In the genomic region with DNA sequence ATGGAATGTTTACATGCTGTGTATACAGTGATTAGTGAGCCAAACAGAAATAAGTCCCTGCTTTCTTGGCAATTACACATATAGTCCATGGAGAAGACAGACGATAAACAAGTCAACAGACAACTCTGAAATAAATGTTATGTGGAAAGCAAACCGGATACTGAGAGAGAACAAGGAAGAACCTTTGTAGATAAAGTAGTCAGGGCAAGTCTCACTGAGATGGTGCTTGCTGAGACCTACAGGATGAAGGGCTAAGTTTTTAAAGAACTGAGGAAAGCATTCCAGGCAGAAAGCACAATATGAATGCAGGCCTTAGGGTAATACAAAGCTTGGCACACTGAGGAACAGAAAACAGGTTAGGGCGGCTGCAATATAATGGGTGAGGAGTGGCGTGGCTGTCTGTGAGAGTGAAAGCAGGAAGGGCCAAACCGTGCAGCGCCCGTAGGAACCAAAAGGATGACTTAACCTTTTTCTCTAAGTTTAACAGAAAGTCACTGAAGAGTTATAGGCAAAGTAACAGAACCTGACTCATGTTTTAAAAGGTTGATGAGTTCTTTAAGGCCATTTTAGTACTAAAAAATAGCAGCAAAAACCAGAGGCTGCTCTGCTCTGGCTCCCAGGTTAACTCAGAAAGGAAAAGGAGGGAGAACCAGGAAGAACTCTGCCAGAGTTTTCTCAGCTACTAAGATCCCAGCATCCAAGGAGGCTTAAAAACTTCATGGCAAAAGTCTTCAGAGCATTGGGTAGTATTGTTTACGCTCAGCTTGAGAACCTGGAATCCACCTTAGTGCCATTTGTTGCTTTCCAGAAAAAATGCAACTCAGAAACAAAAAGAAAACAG, we compare ENCODE assay signal across 1 cellular context.
TF ChIP-seq lines count a peak whose summit lies in the region.

No MANE protein-coding gene starts in this region.

TF ChIP-seq in IMR-90, 13 proteins besides CTCF, POLR2A, EP300 and RAD21:
- no peak for TF ChIP-seq MAFK (IDR thresholded peaks at IDR 0.05; ENCODE audit: low read depth, low read length)
- TF ChIP-seq SMC3 (IDR thresholded peaks at IDR 0.05; ENCODE audit: low read depth, low read length) = no peak
- TF ChIP-seq RCOR1 (IDR thresholded peaks at IDR 0.05; ENCODE audit: insufficient replicate concordance, low read length) = no peak
- no peak for TF ChIP-seq MAZ (IDR thresholded peaks at IDR 0.05; ENCODE audit: borderline replicate concordance, low read depth, low read length)
- no peak for TF ChIP-seq NFE2L2 (IDR thresholded peaks at IDR 0.05; ENCODE audit: low read depth, low read length)
- TF ChIP-seq BHLHE40 (IDR thresholded peaks at IDR 0.05; ENCODE audit: low read depth, low read length) = no peak
- TF ChIP-seq, protein P1, sequence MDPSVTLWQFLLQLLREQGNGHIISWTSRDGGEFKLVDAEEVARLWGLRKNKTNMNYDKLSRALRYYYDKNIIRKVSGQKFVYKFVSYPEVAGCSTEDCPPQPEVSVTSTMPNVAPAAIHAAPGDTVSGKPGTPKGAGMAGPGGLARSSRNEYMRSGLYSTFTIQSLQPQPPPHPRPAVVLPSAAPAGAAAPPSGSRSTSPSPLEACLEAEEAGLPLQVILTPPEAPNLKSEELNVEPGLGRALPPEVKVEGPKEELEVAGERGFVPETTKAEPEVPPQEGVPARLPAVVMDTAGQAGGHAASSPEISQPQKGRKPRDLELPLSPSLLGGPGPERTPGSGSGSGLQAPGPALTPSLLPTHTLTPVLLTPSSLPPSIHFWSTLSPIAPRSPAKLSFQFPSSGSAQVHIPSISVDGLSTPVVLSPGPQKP (IDR thresholded peaks at IDR 0.05; ENCODE audit: borderline replicate concordance, low read depth, low read length) = no peak
- TF ChIP-seq RFX5 (IDR thresholded peaks at IDR 0.05; ENCODE audit: low read depth, low read length) = no peak
- TF ChIP-seq MXI1 (IDR thresholded peaks at IDR 0.05; ENCODE audit: borderline replicate concordance, low read depth, low read length) = no peak
- no peak for TF ChIP-seq CEBPB (IDR thresholded peaks at IDR 0.05; ENCODE audit: low read depth, low read length)
- no peak for TF ChIP-seq CHD1 (IDR thresholded peaks at IDR 0.05; ENCODE audit: low read depth, low read length)
- TF ChIP-seq, protein P2, sequence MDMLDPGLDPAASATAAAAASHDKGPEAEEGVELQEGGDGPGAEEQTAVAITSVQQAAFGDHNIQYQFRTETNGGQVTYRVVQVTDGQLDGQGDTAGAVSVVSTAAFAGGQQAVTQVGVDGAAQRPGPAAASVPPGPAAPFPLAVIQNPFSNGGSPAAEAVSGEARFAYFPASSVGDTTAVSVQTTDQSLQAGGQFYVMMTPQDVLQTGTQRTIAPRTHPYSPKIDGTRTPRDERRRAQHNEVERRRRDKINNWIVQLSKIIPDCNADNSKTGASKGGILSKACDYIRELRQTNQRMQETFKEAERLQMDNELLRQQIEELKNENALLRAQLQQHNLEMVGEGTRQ (IDR thresholded peaks at IDR 0.05; ENCODE audit: low read depth, low read length) = no peak
- no peak for TF ChIP-seq FOS (IDR thresholded peaks at IDR 0.05; ENCODE audit: low read depth, low read length)
